Comparison of ENCODE assay signal across 1 cellular context in the genomic region with DNA sequence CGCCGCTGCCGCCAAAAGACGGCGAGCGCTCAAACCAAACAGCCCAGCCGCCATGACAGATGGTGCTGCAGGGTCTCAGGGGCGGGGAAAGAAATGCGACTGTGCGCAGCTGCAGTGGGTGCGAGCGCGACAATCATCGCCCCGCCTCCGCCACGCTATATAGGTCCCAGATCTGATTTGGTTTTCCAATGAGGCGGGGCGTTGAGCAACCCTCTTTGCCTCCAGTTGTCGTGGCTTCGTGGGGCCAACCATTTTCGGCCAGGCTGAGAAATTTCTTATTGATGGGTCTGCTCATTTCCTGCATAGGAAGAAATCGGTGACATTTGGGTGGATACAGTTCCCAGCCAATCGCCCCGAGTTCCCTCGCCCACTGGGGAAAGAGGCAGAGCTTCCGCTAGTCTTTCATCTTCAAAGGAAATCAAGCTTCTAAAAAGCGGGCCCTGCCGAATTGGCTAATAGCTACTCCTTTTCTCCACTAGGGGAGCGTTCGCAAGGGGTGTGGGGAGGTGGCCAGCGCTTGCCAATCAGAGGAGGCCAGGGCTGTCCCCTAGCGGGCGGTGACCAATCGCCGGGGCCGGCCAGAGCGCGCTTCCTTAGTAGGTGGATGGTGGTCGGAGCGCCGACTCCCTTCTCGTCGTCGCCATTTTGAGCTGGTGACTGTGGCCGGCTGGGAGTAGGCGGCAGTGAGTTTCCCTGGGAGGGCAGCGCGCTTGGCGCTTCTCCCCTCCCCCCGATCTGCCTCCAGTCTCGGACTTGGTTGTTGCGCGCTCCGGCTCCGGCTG.
TF ChIP-seq lines count a peak whose summit lies in the region.

Gene NDUFB11, minus strand, starts transcription at position 77 of the 782 bp plus-strand sequence. Its CDS starts 23 bp downstream, at position 54.
Gene RBM10, plus strand, starts transcription at position 596 of the 782 bp plus-strand sequence. CDS start 2,261 bp downstream, outside the sequence.

TF ChIP-seq in K562, 482 proteins besides CTCF, POLR2A, EP300 and RAD21 (continued from another document and continues in another):
- TF ChIP-seq CEBPG (CRISPR knock-in tag; IDR thresholded peaks at IDR 0.05) (peak; percentile 85), CEBPG (tag; conservative IDR thresholded peaks at IDR 0.05 in 1 of 2, IDR thresholded peaks at IDR 0.05 in 1 of 2) (peak; percentile 83 to 93), ZNF584 (CRISPR knock-in tag; IDR thresholded peaks at IDR 0.05; ENCODE audit: low read depth) (no peak), SRSF1 (IDR thresholded peaks at IDR 0.05; ENCODE audit: low read depth, low read length) (no peak), ZNF134 (CRISPR knock-in tag; conservative IDR thresholded peaks at IDR 0.05) (no peak), CREB3L1 (IDR thresholded peaks at IDR 0.05; ENCODE audit: borderline replicate concordance, low read depth) (peak; percentile 88), L3MBTL2 (IDR thresholded peaks at IDR 0.05) (peak; percentile 95), CC2D1A (IDR thresholded peaks at IDR 0.05) (peak; percentile 24; the same call in 1 of the 2 replicates), ZNF511 (CRISPR knock-in tag; IDR thresholded peaks at IDR 0.05) (0 out of 2 replicates have a peak, but pooled peaks have one; percentile 15), ZNF76 (CRISPR knock-in tag; IDR thresholded peaks at IDR 0.05; ENCODE audit: borderline replicate concordance) (no peak), ATF6 (CRISPR knock-in tag; IDR thresholded peaks at IDR 0.05) (0 out of 2 replicates have a peak, but pooled peaks have one; percentile 46), RNF2 (IDR thresholded peaks at IDR 0.05) (0 out of 2 replicates have a peak, but pooled peaks have one; percentile 72), SAP30 (IDR thresholded peaks at IDR 0.05; ENCODE audit: borderline replicate concordance, insufficient read depth, low read depth, low read length, poor library complexity, severe bottlenecking) (no peak), ELF1 (tag; IDR thresholded peaks at IDR 0.05) (peak; percentile 54; the same call in 1 of the 2 replicates), KAT7 (CRISPR knock-in tag; IDR thresholded peaks at IDR 0.05; ENCODE audit: borderline replicate concordance) (no peak), GABPB1 (CRISPR knock-in tag; IDR thresholded peaks at IDR 0.05) (no peak), DIDO1 (tag; IDR thresholded peaks at IDR 0.05; ENCODE audit: low read depth) (no peak), NFXL1 (CRISPR knock-in tag; IDR thresholded peaks at IDR 0.05) (no peak), ILK (tag; IDR thresholded peaks at IDR 0.05; ENCODE audit: borderline replicate concordance, low read depth) (no peak), RBM39 (optimal IDR thresholded peaks at IDR 0.05; ENCODE audit: low read depth, low read length) (no peak), CBX2 (IDR thresholded peaks at IDR 0.05; ENCODE audit: insufficient read depth, low read length, poor library complexity, severe bottlenecking) (no peak), ZBTB49 (CRISPR knock-in tag; IDR thresholded peaks at IDR 0.05; ENCODE audit: borderline replicate concordance) (no peak), PRMT5 (CRISPR knock-in tag; IDR thresholded peaks at IDR 0.05) (no peak), PHF8 (IDR thresholded peaks at IDR 0.05; ENCODE audit: borderline replicate concordance, low read length) (peak; percentile 80), MCM3 (IDR thresholded peaks at IDR 0.05) (no peak), RBM25 (IDR thresholded peaks at IDR 0.05; ENCODE audit: low read depth, low read length, severe bottlenecking) (peak; percentile 31), ZNF586 (CRISPR knock-in tag; conservative IDR thresholded peaks at IDR 0.05) (no peak), THRB (CRISPR knock-in tag; conservative IDR thresholded peaks at IDR 0.05) (no peak), GTF3C2 (IDR thresholded peaks at IDR 0.05; ENCODE audit: borderline replicate concordance, extremely low read depth, insufficient read length) (no peak), ZNF77 (CRISPR knock-in tag; IDR thresholded peaks at IDR 0.05) (no peak), USF2 (CRISPR knock-in tag; IDR thresholded peaks at IDR 0.05) (no peak), FOXA1 (IDR thresholded peaks at IDR 0.05; ENCODE audit: borderline replicate concordance) (no peak), CBX8 (IDR thresholded peaks at IDR 0.05; ENCODE audit: borderline replicate concordance, extremely low read depth, low read depth, low read length, poor library complexity, severe bottlenecking) (no peak), JUND (IDR thresholded peaks at IDR 0.05; ENCODE audit: borderline replicate concordance, low read depth, low read length) (no peak), JUND (tag; IDR thresholded peaks at IDR 0.05; ENCODE audit: borderline replicate concordance, low read depth, low read length) (0 out of 3 replicates have a peak, but pooled peaks have one; percentile 18)
- TF ChIP-seq, protein P1, sequence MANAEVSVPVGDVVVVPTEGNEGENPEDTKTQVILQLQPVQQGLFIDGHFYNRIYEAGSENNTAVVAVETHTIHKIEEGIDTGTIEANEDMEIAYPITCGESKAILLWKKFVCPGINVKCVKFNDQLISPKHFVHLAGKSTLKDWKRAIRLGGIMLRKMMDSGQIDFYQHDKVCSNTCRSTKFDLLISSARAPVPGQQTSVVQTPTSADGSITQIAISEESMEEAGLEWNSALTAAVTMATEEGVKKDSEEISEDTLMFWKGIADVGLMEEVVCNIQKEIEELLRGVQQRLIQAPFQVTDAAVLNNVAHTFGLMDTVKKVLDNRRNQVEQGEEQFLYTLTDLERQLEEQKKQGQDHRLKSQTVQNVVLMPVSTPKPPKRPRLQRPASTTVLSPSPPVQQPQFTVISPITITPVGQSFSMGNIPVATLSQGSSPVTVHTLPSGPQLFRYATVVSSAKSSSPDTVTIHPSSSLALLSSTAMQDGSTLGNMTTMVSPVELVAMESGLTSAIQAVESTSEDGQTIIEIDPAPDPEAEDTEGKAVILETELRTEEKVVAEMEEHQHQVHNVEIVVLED (CRISPR knock-in tag; IDR thresholded peaks at IDR 0.05), result no peak
- TF ChIP-seq, protein P2, sequence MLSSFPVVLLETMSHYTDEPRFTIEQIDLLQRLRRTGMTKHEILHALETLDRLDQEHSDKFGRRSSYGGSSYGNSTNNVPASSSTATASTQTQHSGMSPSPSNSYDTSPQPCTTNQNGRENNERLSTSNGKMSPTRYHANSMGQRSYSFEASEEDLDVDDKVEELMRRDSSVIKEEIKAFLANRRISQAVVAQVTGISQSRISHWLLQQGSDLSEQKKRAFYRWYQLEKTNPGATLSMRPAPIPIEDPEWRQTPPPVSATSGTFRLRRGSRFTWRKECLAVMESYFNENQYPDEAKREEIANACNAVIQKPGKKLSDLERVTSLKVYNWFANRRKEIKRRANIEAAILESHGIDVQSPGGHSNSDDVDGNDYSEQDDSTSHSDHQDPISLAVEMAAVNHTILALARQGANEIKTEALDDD (IDR thresholded peaks at IDR 0.05), result no peak
- TF ChIP-seq, protein P3, sequence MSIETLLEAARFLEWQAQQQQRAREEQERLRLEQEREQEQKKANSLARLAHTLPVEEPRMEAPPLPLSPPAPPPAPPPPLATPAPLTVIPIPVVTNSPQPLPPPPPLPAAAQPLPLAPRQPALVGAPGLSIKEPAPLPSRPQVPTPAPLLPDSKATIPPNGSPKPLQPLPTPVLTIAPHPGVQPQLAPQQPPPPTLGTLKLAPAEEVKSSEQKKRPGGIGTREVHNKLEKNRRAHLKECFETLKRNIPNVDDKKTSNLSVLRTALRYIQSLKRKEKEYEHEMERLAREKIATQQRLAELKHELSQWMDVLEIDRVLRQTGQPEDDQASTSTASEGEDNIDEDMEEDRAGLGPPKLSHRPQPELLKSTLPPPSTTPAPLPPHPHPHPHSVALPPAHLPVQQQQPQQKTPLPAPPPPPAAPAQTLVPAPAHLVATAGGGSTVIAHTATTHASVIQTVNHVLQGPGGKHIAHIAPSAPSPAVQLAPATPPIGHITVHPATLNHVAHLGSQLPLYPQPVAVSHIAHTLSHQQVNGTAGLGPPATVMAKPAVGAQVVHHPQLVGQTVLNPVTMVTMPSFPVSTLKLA (conservative IDR thresholded peaks at IDR 0.05), result peak; percentile 66 to 75; a peak in 3 of 4 replicates
